Comparison of ENCODE assay signal across 8 cellular contexts in genomic region chr11:110463153-110463552, GRCh38. TPM values are rescaled to one million over a fixed set of nuclear protein-coding genes. Genes with fewer than 3 reads are reported as not detected.
DNase-seq lines count a peak whose midpoint lies in the region; ATAC-seq and TF ChIP-seq lines count a peak whose summit lies in the region.

No MANE protein-coding gene starts in this region.

- 53% methylated on average over 6 of the region's 6 CpGs for WGBS in right lobe of liver (ENCODE audit: insufficient coverage, low coverage, low lambda C conversion rate, missing lambda C conversion rate)

- no peak for TF ChIP-seq POLR2A in right lobe of liver (IDR thresholded peaks at IDR 0.05)

- intact Hi-C loops in right lobe of liver (cut with DNase I) (no loop called here), tibial artery (cut with DNase I; ENCODE audit: low total_unique reads) (no loop called here)

- H3K4me3 ChIP-seq in right lobe of liver (no peak overlapping the region), tibial artery (no peak overlapping the region)

- TF ChIP-seq CTCF in right lobe of liver (IDR thresholded peaks at IDR 0.05) = peak; percentile 20 to 50 (median 40)
- peak in 1 of 2 experiments; percentile 12 for TF ChIP-seq CTCF in tibial artery (IDR thresholded peaks at IDR 0.05)

- H3K9me3 ChIP-seq in right lobe of liver = no peaks in the 10 kb centered on the region
- no peaks in the 10 kb centered on the region for H3K9me3 ChIP-seq in tibial artery

- H3K36me3 ChIP-seq in right lobe of liver (peaks cover 0 to 19% (median 2%) of the 10 kb centered on the region in 4 donors), tibial artery (peaks cover 10 to 15% (median 10%) of the 10 kb centered on the region in 3 donors)

- no peak overlapping the region for H3K27ac ChIP-seq in caudate nucleus (ENCODE audit: low read depth, low read length)
- no peak overlapping the region for H3K27ac ChIP-seq in right lobe of liver
- H3K27ac ChIP-seq in tibial artery = no peak overlapping the region

- H3K4me1 ChIP-seq in right lobe of liver (no peaks in the 10 kb centered on the region), tibial artery (no peaks in the 10 kb centered on the region)

- H3K27me3 ChIP-seq in right lobe of liver (no peaks in the 10 kb centered on the region), tibial artery (no peaks in the 10 kb centered on the region)

- peak; percentile 17 for DNase-seq in CMK (ENCODE audit: low read depth)
- peak; percentile 79 for DNase-seq in NCI-H526 treated with DMSO at 0.1 percent for 48 hours (lab: John Stamatoyannopoulos, UW)
- peak in 43 of 61 donors; percentile 7 to 85 (median 46) for DNase-seq in caudate nucleus (lab: John Stamatoyannopoulos, UW)
- DNase-seq in right lobe of liver = peak in 1 of 3 donors; percentile 42
- DNase-seq in tibial artery = peak; percentile 48 to 71
- no peak for DNase-seq in dedifferentiated amniotic fluid mesenchymal stem cell (ENCODE audit: extremely low spot score)

- peak; percentile 47 for ATAC-seq in GM21723 (IDR thresholded peaks at IDR 0.05; ENCODE audit: unreplicated experiment)
- peak; percentile 74 to 77 (median 75) for ATAC-seq in right lobe of liver
- ATAC-seq in GM21423 (IDR thresholded peaks at IDR 0.05; ENCODE audit: unreplicated experiment) = no peak

RNA-seq across cellular contexts. Expression of gene FDX1, which starts 33.4 kb away (rescaled TPM):
- 10 to 100 TPM; 20.6 to 42.6 (median 25.1) TPM for total RNA-seq in right lobe of liver
